In the genomic region with DNA sequence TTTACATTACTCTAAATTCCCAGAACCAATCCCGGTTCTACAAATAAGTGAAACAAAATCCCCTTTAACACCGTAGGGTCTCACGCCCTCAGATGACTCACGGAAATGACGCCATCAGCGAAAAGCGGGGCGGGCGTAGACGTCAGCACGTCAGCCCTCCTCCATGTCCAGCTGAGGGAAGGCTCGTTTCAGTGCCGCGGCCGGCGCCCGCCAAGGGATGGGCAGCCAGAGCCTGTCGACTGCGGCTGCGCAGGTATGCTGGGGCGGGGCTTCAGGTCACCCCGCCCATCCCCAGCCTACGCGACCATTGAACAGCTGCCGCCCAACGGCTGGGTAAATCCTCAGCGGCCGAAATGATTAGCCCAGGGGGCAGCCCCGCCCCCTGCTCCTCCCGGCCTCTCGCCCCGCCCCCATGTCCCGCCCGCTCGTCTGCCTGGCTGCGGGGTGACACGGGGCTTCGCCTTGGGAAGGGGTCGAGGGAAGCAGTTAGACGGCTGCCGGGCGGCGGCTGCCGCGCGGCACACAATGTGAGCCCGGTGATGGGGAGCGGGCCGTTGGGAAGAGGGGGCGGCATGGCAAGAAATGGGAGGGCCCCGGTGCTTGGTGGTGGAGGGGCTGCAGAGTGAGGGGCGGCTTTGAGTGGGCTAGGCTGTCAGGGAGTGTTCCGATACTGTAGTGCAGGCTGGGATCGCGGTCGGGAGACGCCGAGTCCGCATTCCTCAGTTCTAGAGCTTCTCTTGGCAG, we compare ENCODE assay signal across 1 cellular context.
TF ChIP-seq lines count a peak whose summit lies in the region.

A gene (plus strand): TSS at position 420 of the 744 bp plus-strand sequence. CDS start 1,510 bp downstream, outside the sequence.

TF ChIP-seq in HepG2, 621 proteins besides CTCF, POLR2A, EP300 and RAD21 (continued from another document and continues in another):
- TF ChIP-seq, protein P1, sequence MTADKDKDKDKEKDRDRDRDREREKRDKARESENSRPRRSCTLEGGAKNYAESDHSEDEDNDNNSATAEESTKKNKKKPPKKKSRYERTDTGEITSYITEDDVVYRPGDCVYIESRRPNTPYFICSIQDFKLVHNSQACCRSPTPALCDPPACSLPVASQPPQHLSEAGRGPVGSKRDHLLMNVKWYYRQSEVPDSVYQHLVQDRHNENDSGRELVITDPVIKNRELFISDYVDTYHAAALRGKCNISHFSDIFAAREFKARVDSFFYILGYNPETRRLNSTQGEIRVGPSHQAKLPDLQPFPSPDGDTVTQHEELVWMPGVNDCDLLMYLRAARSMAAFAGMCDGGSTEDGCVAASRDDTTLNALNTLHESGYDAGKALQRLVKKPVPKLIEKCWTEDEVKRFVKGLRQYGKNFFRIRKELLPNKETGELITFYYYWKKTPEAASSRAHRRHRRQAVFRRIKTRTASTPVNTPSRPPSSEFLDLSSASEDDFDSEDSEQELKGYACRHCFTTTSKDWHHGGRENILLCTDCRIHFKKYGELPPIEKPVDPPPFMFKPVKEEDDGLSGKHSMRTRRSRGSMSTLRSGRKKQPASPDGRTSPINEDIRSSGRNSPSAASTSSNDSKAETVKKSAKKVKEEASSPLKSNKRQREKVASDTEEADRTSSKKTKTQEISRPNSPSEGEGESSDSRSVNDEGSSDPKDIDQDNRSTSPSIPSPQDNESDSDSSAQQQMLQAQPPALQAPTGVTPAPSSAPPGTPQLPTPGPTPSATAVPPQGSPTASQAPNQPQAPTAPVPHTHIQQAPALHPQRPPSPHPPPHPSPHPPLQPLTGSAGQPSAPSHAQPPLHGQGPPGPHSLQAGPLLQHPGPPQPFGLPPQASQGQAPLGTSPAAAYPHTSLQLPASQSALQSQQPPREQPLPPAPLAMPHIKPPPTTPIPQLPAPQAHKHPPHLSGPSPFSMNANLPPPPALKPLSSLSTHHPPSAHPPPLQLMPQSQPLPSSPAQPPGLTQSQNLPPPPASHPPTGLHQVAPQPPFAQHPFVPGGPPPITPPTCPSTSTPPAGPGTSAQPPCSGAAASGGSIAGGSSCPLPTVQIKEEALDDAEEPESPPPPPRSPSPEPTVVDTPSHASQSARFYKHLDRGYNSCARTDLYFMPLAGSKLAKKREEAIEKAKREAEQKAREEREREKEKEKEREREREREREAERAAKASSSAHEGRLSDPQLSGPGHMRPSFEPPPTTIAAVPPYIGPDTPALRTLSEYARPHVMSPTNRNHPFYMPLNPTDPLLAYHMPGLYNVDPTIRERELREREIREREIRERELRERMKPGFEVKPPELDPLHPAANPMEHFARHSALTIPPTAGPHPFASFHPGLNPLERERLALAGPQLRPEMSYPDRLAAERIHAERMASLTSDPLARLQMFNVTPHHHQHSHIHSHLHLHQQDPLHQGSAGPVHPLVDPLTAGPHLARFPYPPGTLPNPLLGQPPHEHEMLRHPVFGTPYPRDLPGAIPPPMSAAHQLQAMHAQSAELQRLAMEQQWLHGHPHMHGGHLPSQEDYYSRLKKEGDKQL (CRISPR knock-in tag; IDR thresholded peaks at IDR 0.05; ENCODE audit: low read depth), result no peak
- TF ChIP-seq ZNF569 (CRISPR knock-in tag; IDR thresholded peaks at IDR 0.05; ENCODE audit: borderline replicate concordance), result no peak
- no peak for TF ChIP-seq ZNF589 (CRISPR knock-in tag; conservative IDR thresholded peaks at IDR 0.05)
- peak; percentile 64; the same call in 1 of the 2 replicates for TF ChIP-seq SMAD3 (CRISPR knock-in tag; IDR thresholded peaks at IDR 0.05)
- TF ChIP-seq, protein P2, sequence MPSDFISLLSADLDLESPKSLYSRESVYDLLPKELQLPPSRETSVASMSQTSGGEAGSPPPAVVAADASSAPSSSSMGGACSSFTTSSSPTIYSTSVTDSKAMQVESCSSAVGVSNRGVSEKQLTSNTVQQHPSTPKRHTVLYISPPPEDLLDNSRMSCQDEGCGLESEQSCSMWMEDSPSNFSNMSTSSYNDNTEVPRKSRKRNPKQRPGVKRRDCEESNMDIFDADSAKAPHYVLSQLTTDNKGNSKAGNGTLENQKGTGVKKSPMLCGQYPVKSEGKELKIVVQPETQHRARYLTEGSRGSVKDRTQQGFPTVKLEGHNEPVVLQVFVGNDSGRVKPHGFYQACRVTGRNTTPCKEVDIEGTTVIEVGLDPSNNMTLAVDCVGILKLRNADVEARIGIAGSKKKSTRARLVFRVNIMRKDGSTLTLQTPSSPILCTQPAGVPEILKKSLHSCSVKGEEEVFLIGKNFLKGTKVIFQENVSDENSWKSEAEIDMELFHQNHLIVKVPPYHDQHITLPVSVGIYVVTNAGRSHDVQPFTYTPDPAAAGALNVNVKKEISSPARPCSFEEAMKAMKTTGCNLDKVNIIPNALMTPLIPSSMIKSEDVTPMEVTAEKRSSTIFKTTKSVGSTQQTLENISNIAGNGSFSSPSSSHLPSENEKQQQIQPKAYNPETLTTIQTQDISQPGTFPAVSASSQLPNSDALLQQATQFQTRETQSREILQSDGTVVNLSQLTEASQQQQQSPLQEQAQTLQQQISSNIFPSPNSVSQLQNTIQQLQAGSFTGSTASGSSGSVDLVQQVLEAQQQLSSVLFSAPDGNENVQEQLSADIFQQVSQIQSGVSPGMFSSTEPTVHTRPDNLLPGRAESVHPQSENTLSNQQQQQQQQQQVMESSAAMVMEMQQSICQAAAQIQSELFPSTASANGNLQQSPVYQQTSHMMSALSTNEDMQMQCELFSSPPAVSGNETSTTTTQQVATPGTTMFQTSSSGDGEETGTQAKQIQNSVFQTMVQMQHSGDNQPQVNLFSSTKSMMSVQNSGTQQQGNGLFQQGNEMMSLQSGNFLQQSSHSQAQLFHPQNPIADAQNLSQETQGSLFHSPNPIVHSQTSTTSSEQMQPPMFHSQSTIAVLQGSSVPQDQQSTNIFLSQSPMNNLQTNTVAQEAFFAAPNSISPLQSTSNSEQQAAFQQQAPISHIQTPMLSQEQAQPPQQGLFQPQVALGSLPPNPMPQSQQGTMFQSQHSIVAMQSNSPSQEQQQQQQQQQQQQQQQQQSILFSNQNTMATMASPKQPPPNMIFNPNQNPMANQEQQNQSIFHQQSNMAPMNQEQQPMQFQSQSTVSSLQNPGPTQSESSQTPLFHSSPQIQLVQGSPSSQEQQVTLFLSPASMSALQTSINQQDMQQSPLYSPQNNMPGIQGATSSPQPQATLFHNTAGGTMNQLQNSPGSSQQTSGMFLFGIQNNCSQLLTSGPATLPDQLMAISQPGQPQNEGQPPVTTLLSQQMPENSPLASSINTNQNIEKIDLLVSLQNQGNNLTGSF (CRISPR knock-in tag; IDR thresholded peaks at IDR 0.05), result 0 out of 2 replicates have a peak, but pooled peaks have one; percentile 71
- no peak for TF ChIP-seq PHB2 (IDR thresholded peaks at IDR 0.05; ENCODE audit: partially characterized antibody)
- peak; percentile 94; the same call in 1 of the 2 replicates for TF ChIP-seq GLI4 (CRISPR knock-in tag; IDR thresholded peaks at IDR 0.05; ENCODE audit: borderline replicate concordance)
- TF ChIP-seq, protein P3, sequence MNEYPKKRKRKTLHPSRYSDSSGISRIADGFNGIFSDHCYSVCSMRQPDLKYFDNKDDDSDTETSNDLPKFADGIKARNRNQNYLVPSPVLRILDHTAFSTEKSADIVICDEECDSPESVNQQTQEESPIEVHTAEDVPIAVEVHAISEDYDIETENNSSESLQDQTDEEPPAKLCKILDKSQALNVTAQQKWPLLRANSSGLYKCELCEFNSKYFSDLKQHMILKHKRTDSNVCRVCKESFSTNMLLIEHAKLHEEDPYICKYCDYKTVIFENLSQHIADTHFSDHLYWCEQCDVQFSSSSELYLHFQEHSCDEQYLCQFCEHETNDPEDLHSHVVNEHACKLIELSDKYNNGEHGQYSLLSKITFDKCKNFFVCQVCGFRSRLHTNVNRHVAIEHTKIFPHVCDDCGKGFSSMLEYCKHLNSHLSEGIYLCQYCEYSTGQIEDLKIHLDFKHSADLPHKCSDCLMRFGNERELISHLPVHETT (CRISPR knock-in tag; conservative IDR thresholded peaks at IDR 0.05), result peak; percentile 91
- TF ChIP-seq, protein P4, sequence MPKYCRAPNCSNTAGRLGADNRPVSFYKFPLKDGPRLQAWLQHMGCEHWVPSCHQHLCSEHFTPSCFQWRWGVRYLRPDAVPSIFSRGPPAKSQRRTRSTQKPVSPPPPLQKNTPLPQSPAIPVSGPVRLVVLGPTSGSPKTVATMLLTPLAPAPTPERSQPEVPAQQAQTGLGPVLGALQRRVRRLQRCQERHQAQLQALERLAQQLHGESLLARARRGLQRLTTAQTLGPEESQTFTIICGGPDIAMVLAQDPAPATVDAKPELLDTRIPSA (CRISPR knock-in tag; IDR thresholded peaks at IDR 0.05; ENCODE audit: borderline replicate concordance), result no peak; the same call in 1 of the 2 replicates
- TF ChIP-seq NFKB2 (CRISPR knock-in tag; IDR thresholded peaks at IDR 0.05; ENCODE audit: borderline replicate concordance), result no peak
- TF ChIP-seq TEAD3 (CRISPR knock-in tag; optimal IDR thresholded peaks at IDR 0.05; ENCODE audit: borderline replicate concordance), result peak; percentile 97
- no peak for TF ChIP-seq ZNF256 (CRISPR knock-in tag; conservative IDR thresholded peaks at IDR 0.05)
- TF ChIP-seq PCBP2 (optimal IDR thresholded peaks at IDR 0.05; ENCODE audit: low read depth, low read length, poor library complexity, severe bottlenecking), result no peak
- no peak for TF ChIP-seq ZNF296 (CRISPR knock-in tag; conservative IDR thresholded peaks at IDR 0.05)
- no peak for TF ChIP-seq ATM (IDR thresholded peaks at IDR 0.05; ENCODE audit: borderline replicate concordance)
- TF ChIP-seq ZNF644 (CRISPR knock-in tag; IDR thresholded peaks at IDR 0.05; ENCODE audit: low read depth), result no peak
- TF ChIP-seq, protein P5, sequence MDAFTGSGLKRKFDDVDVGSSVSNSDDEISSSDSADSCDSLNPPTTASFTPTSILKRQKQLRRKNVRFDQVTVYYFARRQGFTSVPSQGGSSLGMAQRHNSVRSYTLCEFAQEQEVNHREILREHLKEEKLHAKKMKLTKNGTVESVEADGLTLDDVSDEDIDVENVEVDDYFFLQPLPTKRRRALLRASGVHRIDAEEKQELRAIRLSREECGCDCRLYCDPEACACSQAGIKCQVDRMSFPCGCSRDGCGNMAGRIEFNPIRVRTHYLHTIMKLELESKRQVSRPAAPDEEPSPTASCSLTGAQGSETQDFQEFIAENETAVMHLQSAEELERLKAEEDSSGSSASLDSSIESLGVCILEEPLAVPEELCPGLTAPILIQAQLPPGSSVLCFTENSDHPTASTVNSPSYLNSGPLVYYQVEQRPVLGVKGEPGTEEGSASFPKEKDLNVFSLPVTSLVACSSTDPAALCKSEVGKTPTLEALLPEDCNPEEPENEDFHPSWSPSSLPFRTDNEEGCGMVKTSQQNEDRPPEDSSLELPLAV (CRISPR knock-in tag; conservative IDR thresholded peaks at IDR 0.05; ENCODE audit: low read depth), result no peak
- TF ChIP-seq KLF9 (CRISPR knock-in tag; IDR thresholded peaks at IDR 0.05; ENCODE audit: low read depth), result peak; percentile 54; the same call in 1 of the 2 replicates
- no peak for TF ChIP-seq FOXM1 (CRISPR knock-in tag; IDR thresholded peaks at IDR 0.05)
- TF ChIP-seq MATR3 (CRISPR knock-in tag; IDR thresholded peaks at IDR 0.05), result no peak
- no peak for TF ChIP-seq BHLHE40 (IDR thresholded peaks at IDR 0.05; ENCODE audit: low read length)
- no peak for TF ChIP-seq ZFAT (CRISPR knock-in tag; conservative IDR thresholded peaks at IDR 0.05)
- TF ChIP-seq CBFB (CRISPR knock-in tag; IDR thresholded peaks at IDR 0.05), result peak; percentile 71
- peak; percentile 38 for TF ChIP-seq TAF15 (IDR thresholded peaks at IDR 0.05; ENCODE audit: low read depth, low read length, poor library complexity, severe bottlenecking)
- TF ChIP-seq ZNF24 (IDR thresholded peaks at IDR 0.05), result no peak
- peak; percentile 88 for TF ChIP-seq DMAP1 (CRISPR knock-in tag; IDR thresholded peaks at IDR 0.05)
- no peak for TF ChIP-seq MTF1 (CRISPR knock-in tag; IDR thresholded peaks at IDR 0.05)
- TF ChIP-seq ZMYM3 (CRISPR knock-in tag; IDR thresholded peaks at IDR 0.05), result 0 out of 2 replicates have a peak, but pooled peaks have one; percentile 21
- no peak for TF ChIP-seq ZNF761 (CRISPR knock-in tag; conservative IDR thresholded peaks at IDR 0.05)
- TF ChIP-seq, protein P6, sequence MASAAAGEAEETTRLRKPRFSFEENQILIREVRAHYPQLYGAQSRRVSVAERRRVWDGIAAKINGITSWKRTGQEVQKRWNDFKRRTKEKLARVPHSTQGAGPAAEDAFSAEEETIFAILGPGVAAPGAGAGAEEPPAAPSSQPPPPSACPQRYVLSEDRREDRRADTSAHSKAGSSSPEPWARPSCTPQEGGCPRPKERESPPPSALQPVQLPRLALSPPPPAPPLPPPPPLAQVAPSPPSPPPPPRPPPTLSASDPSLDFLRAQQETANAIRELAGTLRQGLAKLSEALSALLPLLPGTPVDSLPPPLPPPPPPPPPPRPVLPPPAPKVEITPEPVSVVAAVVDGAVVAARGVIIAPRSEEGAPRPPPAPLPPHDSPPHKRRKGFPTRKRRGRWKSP (CRISPR knock-in tag; IDR thresholded peaks at IDR 0.05), result peak; percentile 68; the same call in 1 of the 2 replicates
- no peak for TF ChIP-seq ZNF260 (CRISPR knock-in tag; IDR thresholded peaks at IDR 0.05; ENCODE audit: borderline replicate concordance, low read depth)
- TF ChIP-seq, protein P7, sequence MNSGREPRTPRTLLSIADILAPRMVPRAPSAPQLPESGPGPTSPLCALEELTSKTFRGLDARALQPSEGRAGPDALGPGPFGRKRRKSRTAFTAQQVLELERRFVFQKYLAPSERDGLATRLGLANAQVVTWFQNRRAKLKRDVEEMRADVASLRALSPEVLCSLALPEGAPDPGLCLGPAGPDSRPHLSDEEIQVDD (CRISPR knock-in tag; IDR thresholded peaks at IDR 0.05; ENCODE audit: borderline replicate concordance), result peak; percentile 73; the same call in 1 of the 2 replicates
- TF ChIP-seq NFE2L1 (CRISPR knock-in tag; IDR thresholded peaks at IDR 0.05; ENCODE audit: borderline replicate concordance), result no peak
- TF ChIP-seq, protein P8, sequence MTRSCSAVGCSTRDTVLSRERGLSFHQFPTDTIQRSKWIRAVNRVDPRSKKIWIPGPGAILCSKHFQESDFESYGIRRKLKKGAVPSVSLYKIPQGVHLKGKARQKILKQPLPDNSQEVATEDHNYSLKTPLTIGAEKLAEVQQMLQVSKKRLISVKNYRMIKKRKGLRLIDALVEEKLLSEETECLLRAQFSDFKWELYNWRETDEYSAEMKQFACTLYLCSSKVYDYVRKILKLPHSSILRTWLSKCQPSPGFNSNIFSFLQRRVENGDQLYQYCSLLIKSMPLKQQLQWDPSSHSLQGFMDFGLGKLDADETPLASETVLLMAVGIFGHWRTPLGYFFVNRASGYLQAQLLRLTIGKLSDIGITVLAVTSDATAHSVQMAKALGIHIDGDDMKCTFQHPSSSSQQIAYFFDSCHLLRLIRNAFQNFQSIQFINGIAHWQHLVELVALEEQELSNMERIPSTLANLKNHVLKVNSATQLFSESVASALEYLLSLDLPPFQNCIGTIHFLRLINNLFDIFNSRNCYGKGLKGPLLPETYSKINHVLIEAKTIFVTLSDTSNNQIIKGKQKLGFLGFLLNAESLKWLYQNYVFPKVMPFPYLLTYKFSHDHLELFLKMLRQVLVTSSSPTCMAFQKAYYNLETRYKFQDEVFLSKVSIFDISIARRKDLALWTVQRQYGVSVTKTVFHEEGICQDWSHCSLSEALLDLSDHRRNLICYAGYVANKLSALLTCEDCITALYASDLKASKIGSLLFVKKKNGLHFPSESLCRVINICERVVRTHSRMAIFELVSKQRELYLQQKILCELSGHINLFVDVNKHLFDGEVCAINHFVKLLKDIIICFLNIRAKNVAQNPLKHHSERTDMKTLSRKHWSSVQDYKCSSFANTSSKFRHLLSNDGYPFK (CRISPR knock-in tag; IDR thresholded peaks at IDR 0.05; ENCODE audit: borderline replicate concordance), result peak; percentile 75; the same call in 1 of the 2 replicates
- TF ChIP-seq, protein P9, sequence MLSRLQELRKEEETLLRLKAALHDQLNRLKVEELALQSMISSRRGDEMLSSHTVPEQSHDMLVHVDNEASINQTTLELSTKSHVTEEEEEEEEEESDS (CRISPR knock-in tag; IDR thresholded peaks at IDR 0.05; ENCODE audit: borderline replicate concordance), result no peak
